13 cellular contexts compared by ENCODE assay signal in genomic region chr6:39280247-39280731, GRCh38. TPM values are rescaled to one million over a fixed set of nuclear protein-coding genes. Genes with fewer than 3 reads are reported as not detected.
DNase-seq lines count a peak whose midpoint lies in the region; ATAC-seq and TF ChIP-seq lines count a peak whose summit lies in the region.
"Had no signal": no experiment of that assay in that cellular context is flagged by ENCODE, and none has a peak within 500 bp of the region (broad histone marks: within the 10 kb centered on the region; RNA-seq: fewer than 3 reads in every experiment).

No MANE protein-coding gene starts in this region.

- no peak overlapping the region for H2BK5ac ChIP-seq in mesenchymal stem cell (ENCODE audit: low read depth, low read length, poor library complexity, severe bottlenecking)

- no peaks in the 10 kb centered on the region for H3K4me1 Mint-ChIP-seq in progenitor cell of endocrine pancreas (ENCODE audit: low read depth)

- H3K9me3 ChIP-seq in mesenchymal stem cell (ENCODE audit: control insufficient read depth, low read length), result no peaks in the 10 kb centered on the region

- H3K14ac ChIP-seq in mesenchymal stem cell (ENCODE audit: low read length in 2 of 2), result no peak overlapping the region

- H2BK15ac ChIP-seq in mesenchymal stem cell (ENCODE audit: low read depth, poor library complexity, severe bottlenecking), result no peak overlapping the region

- H3K4me3 ChIP-seq in LNCaP clone FGC (ENCODE audit: low read depth, low read length) (no peak overlapping the region), mesenchymal stem cell (ENCODE audit: insufficient read depth in 1 of 2, low read depth in 1 of 2, low read length in 2 of 2) (no peak overlapping the region)

- H3K27ac Mint-ChIP-seq in progenitor cell of endocrine pancreas, result no peak overlapping the region
- H3K27ac Mint-ChIP-seq: CD8-positive, alpha-beta T cell had no signal

- DNase-seq in COLO668 (lab: John Stamatoyannopoulos, UW; ENCODE audit: unreplicated experiment), result peak; percentile 7
- peak; percentile 25 for DNase-seq in LNCaP clone FGC (ENCODE audit: low read depth)
- peak; percentile 44 for DNase-seq in dermis blood vessel endothelial cell
- DNase-seq in mesenchymal stem cell, result no peak
- DNase-seq in 8988T, result no peak
- no peak for DNase-seq in progenitor cell of endocrine pancreas (ENCODE audit: low spot score, unreplicated experiment)
- DNase-seq: activated naive CD4-positive, alpha-beta T cell; CD8-positive, alpha-beta T cell; effector memory CD4-positive, alpha-beta T cell; NCI-H1105 had no signal

- H2AK5ac ChIP-seq in mesenchymal stem cell (ENCODE audit: low read length, severe bottlenecking), result no peak overlapping the region

- H3K79me1 ChIP-seq in mesenchymal stem cell (replicated peaks; ENCODE audit: low read length, poor library complexity, severe bottlenecking), result no peaks in the 10 kb centered on the region

- TF ChIP-seq CTCF in LNCaP clone FGC (IDR thresholded peaks at IDR 0.05; ENCODE audit: control insufficient read depth, extremely low read depth, insufficient read depth) (no peak), progenitor cell of endocrine pancreas (IDR thresholded peaks at IDR 0.05; ENCODE audit: unreplicated experiment) (no peak)

- no peaks in the 10 kb centered on the region for H3K9me3 Mint-ChIP-seq in progenitor cell of endocrine pancreas (ENCODE audit: low read depth)
- H3K9me3 Mint-ChIP-seq: CD8-positive, alpha-beta T cell had no signal

- H3K4ac ChIP-seq in mesenchymal stem cell (ENCODE audit: low read depth in 1 of 2, low read length in 2 of 2), result no peak overlapping the region

- H3K18ac ChIP-seq in mesenchymal stem cell (ENCODE audit: low read depth in 1 of 2, low read length in 2 of 2), result no peak overlapping the region

- peaks cover 27% of the 10 kb centered on the region for H3K27me3 Mint-ChIP-seq in progenitor cell of endocrine pancreas

- no peak overlapping the region for H3K4me2 ChIP-seq in mesenchymal stem cell (ENCODE audit: low read length, poor library complexity, severe bottlenecking)

- peaks cover 1% of the 10 kb centered on the region for H3K4me1 ChIP-seq in mesenchymal stem cell (ENCODE audit: control insufficient read depth, insufficient read depth, low read depth, low read length)

- ATAC-seq in GM19351 (IDR thresholded peaks at IDR 0.05; ENCODE audit: unreplicated experiment) (no peak), GM18868 (IDR thresholded peaks at IDR 0.05; ENCODE audit: unreplicated experiment) (no peak)
- ATAC-seq: activated CD4-positive, CD25-positive, alpha-beta regulatory T cell treated with anti-CD3 and anti-CD28 coated beads, Interleukin-2, amount 50 U/mL, for 24 hours; CD8-positive, alpha-beta T cell had no signal

- 62% methylated on average over 8 of the region's 8 CpGs for WGBS in mesenchymal stem cell

- no peak overlapping the region for H3K23ac ChIP-seq in mesenchymal stem cell (ENCODE audit: low read length in 2 of 2)

- no peak overlapping the region for H3K4me3 Mint-ChIP-seq in progenitor cell of endocrine pancreas (ENCODE audit: low read depth)
- H3K4me3 Mint-ChIP-seq: CD8-positive, alpha-beta T cell had no signal

- peaks cover 6 to 8% of the 10 kb centered on the region in 2 experiments for H3K27me3 ChIP-seq in mesenchymal stem cell (ENCODE audit: control insufficient read depth in 1 of 2, insufficient read depth in 1 of 2, low read length in 2 of 2)

- H2AFZ ChIP-seq in mesenchymal stem cell (ENCODE audit: low read depth, low read length), result no peak overlapping the region

- H3K9ac ChIP-seq in mesenchymal stem cell (ENCODE audit: low read length), result peak overlapping the region; percentile 33

- no peaks in the 10 kb centered on the region for H3K36me3 Mint-ChIP-seq in progenitor cell of endocrine pancreas (ENCODE audit: insufficient read depth)
- H3K36me3 Mint-ChIP-seq: CD8-positive, alpha-beta T cell had no signal

- H3K36me3 ChIP-seq in mesenchymal stem cell (ENCODE audit: control insufficient read depth in 1 of 2, insufficient read depth in 2 of 2, low read depth in 1 of 2, low read length in 2 of 2), result no peaks in the 10 kb centered on the region

- H4K91ac ChIP-seq in mesenchymal stem cell (ENCODE audit: low read length), result no peak overlapping the region

- no peak overlapping the region for H2BK120ac ChIP-seq in mesenchymal stem cell (ENCODE audit: low read depth, low read length)

- no peak overlapping the region for H2BK12ac ChIP-seq in mesenchymal stem cell (ENCODE audit: low read length in 2 of 2)

- no peak overlapping the region for H4K8ac ChIP-seq in mesenchymal stem cell (ENCODE audit: low read length)

- no peak overlapping the region for H3K27ac ChIP-seq in mesenchymal stem cell (ENCODE audit: low read length, poor library complexity, severe bottlenecking)

RNA-seq across cellular contexts. Expression of gene KCNK17, which starts 33.9 kb away (rescaled TPM):
- total RNA-seq in dermis blood vessel endothelial cell, result not detected in 2 replicates
- polyA plus RNA-seq in mesenchymal stem cell (2013, experiment 1 of 2), result 0.03 TPM
- 0.03 TPM for polyA plus RNA-seq in mesenchymal stem cell (2013, experiment 2 of 2)
- total RNA-seq in progenitor cell of endocrine pancreas, result 11.2 and 11.6 TPM in 2 replicates
- total RNA-seq: CD8-positive, alpha-beta T cell had no signal

RNA-seq across cellular contexts. Expression of gene KCNK16, which starts 42.2 kb away (rescaled TPM):
- total RNA-seq in dermis blood vessel endothelial cell (not detected in 2 replicates), progenitor cell of endocrine pancreas (32.9 and 35.2 TPM in 2 replicates)
- polyA plus RNA-seq in mesenchymal stem cell (2013, experiment 1 of 2), result not detected
- not detected for polyA plus RNA-seq in mesenchymal stem cell (2013, experiment 2 of 2)
- total RNA-seq: CD8-positive, alpha-beta T cell had no signal

RNA-seq across cellular contexts. Expression of gene KCNK5, which starts 51.0 kb away (rescaled TPM):
- total RNA-seq in dermis blood vessel endothelial cell (0.17 TPM in 1 of 2 replicates, not detected in the other), progenitor cell of endocrine pancreas (2.0 and 2.3 TPM in 2 replicates)
- polyA plus RNA-seq in mesenchymal stem cell (2013, experiment 1 of 2), result not detected
- polyA plus RNA-seq in mesenchymal stem cell (2013, experiment 2 of 2), result not detected

Comparison
In these comparisons a context has a peak if more than half of its experiments do, and no peak if none do; other contexts are left out.
1. DNase-seq: peak in COLO668 (single experiment), LNCaP clone FGC (single experiment) and dermis blood vessel endothelial cell (single experiment); none in mesenchymal stem cell (single experiment), 8988T (single experiment) and progenitor cell of endocrine pancreas (single experiment).
2. RNA of gene KCNK17, which starts 33.9 kb away (total RNA-seq): 11.2 to 11.6 TPM in progenitor cell of endocrine pancreas; not detected in dermis blood vessel endothelial cell; every median in the first group is over 10 times any median in the second.
3. RNA of gene KCNK16, which starts 42.2 kb away (total RNA-seq): 32.9 to 35.2 TPM in progenitor cell of endocrine pancreas; not detected in dermis blood vessel endothelial cell; every median in the first group is over 10 times any median in the second.